Comparison of ENCODE assay signal across 19 cellular contexts in the genomic region with DNA sequence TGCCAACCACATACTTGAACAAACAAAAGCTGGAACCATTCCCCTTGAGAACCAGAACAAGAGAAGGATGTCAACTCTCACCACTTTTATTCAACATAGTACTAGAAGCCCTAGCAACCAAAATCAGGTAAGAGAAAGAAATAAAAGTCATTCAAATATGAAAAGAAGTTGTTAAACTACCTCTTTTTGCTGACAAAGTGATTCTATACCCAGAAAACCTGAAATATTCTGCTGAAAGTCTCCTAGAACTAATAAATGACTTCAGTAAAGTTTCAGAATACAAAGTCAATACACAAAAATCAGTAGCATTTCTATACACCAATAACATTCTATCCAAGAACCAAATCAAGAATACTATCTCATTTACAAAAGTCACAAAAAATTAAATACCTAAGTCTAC.
DNase-seq lines count a peak whose midpoint lies in the region; ATAC-seq, FAIRE-seq and TF ChIP-seq lines count a peak whose summit lies in the region.
"Had no signal": no experiment of that assay in that cellular context is flagged by ENCODE, and none has a peak within 500 bp of the region (broad histone marks: within the 10 kb centered on the region; RNA-seq: fewer than 3 reads in every experiment).

No MANE protein-coding gene starts in this region.

- FAIRE-seq in K562 (lab: Jason Lieb, UNC) = no peak
- FAIRE-seq: GM12891, GM18507 had no signal

- H3K4me1 Mint-ChIP-seq in GM23338 = peaks cover 20% of the 10 kb centered on the region
- H3K4me1 Mint-ChIP-seq: CD4-positive, alpha-beta memory T cell had no signal

- H2AFZ ChIP-seq in GM23338 = no peak overlapping the region
- no peak overlapping the region for H2AFZ ChIP-seq in K562 (ENCODE audit: low read depth, low read length)
- H2AFZ ChIP-seq: GM23248 had no signal

- TF ChIP-seq POLR2A in K562 (conservative IDR thresholded peaks at IDR 0.05) = no peak

- in situ Hi-C loops in K562 (cut with MboI) = no loop called here

- no TSS peak for BruUV-seq in K562 (replicated peaks; lab: Mats Ljungman, UMichigan)

- H4K20me1 ChIP-seq in GM23338 (replicated peaks; ENCODE audit: insufficient read depth) (no peaks in the 10 kb centered on the region), K562 (replicated peaks; ENCODE audit: control insufficient read depth, insufficient read depth, low read length) (no peaks in the 10 kb centered on the region)

- no peaks in the 10 kb centered on the region for H3K79me2 ChIP-seq in GM23338 (replicated peaks; ENCODE audit: insufficient read depth)
- no peaks in the 10 kb centered on the region for H3K79me2 ChIP-seq in K562 (ENCODE audit: control insufficient read depth, insufficient read depth, low read length)

- TF ChIP-seq RAD21 in K562 (CRISPR knock-in tag; conservative IDR thresholded peaks at IDR 0.05 in 1 of 2, IDR thresholded peaks at IDR 0.05 in 1 of 2) = no peak

- no peaks in the 10 kb centered on the region for H3F3A ChIP-seq in GM23338 (replicated peaks; ENCODE audit: low read depth)

- TF ChIP-seq CTCF in GM23338 (conservative IDR thresholded peaks at IDR 0.05; ENCODE audit: low read depth in 2 of 2) = no peak
- no peak for TF ChIP-seq CTCF in K562 (IDR thresholded peaks at IDR 0.05 in 2 of 3, conservative IDR thresholded peaks at IDR 0.05 in 1 of 3; ENCODE audit: insufficient read depth in 2 of 3, low read depth in 1 of 3, low read length in 3 of 3)
- no peak for TF ChIP-seq CTCF in RWPE1 (conservative IDR thresholded peaks at IDR 0.05; ENCODE audit: low read depth)

- H3K36me3 Mint-ChIP-seq in GM23338 (ENCODE audit: low read depth) = no peaks in the 10 kb centered on the region
- H3K36me3 Mint-ChIP-seq: CD4-positive, alpha-beta memory T cell had no signal

- POLR2A ChIA-PET in K562 (lab: Yijun Ruan, JAX) = no interaction called here
- POLR2A ChIA-PET in RWPE1 (lab: Yijun Ruan, JAX; ENCODE audit: low non-redundant PET) = no interaction called here

- no peak overlapping the region for H3K4me3 ChIP-seq in GM23338
- H3K4me3 ChIP-seq in K562 = no peak overlapping the region
- H3K4me3 ChIP-seq: GM23248 had no signal

- TF ChIP-seq EP300 in K562 (IDR thresholded peaks at IDR 0.05; ENCODE audit: low read length) = no peak

- H3K27me3 Mint-ChIP-seq in GM23338 (ENCODE audit: insufficient read depth, low read depth, poor library complexity) = no peaks in the 10 kb centered on the region

- H3K9me2 ChIP-seq in GM23338 (ENCODE audit: insufficient read depth) = no peaks in the 10 kb centered on the region

- H3K4me1 ChIP-seq in GM23338 (ENCODE audit: insufficient read depth) = peaks cover 26% of the 10 kb centered on the region
- no peaks in the 10 kb centered on the region for H3K4me1 ChIP-seq in K562 (replicated peaks in 1 of 2; ENCODE audit: control insufficient read depth in 2 of 2, insufficient read depth in 2 of 2, low read length in 2 of 2)

- H3K9me1 ChIP-seq in K562 (ENCODE audit: control insufficient read depth, insufficient read depth, low read length) = no peaks in the 10 kb centered on the region

- H3K27me3 ChIP-seq in GM23338 (ENCODE audit: insufficient read depth) (no peaks in the 10 kb centered on the region), K562 (ENCODE audit: control insufficient read depth in 2 of 2, insufficient read depth in 2 of 2, low read length in 2 of 2) (no peaks in the 10 kb centered on the region)

- H3K9ac ChIP-seq in K562 (ENCODE audit: insufficient read depth in 1 of 2, low read depth in 2 of 2, low read length in 2 of 2) = no peak overlapping the region
- H3K9ac ChIP-seq: GM23248 had no signal

- no peak for ATAC-seq in GM23338
- ATAC-seq in K562 = no peak
- ATAC-seq in GM18873 (IDR thresholded peaks at IDR 0.05; ENCODE audit: low FRiP score, unreplicated experiment) = no peak
- ATAC-seq: HCT116 had no signal

- intact Hi-C loops in K562 (cut with micrococcal nuclease) = no loop called here

- H3K9me3 ChIP-seq in K562 (replicated peaks; ENCODE audit: control insufficient read depth, insufficient read depth, low read depth, low read length) = no peaks in the 10 kb centered on the region; the same call in 1 of the 2 replicates

- CTCF ChIA-PET in K562 (lab: Yijun Ruan, JAX; ENCODE audit: low intra/inter-chr PET ratio) (no interaction called here), RWPE1 (lab: Yijun Ruan, JAX) (no interaction called here)

- DNase-seq in NCI-H748 (lab: John Stamatoyannopoulos, UW; ENCODE audit: unreplicated experiment) (peak; percentile 24), NCI-H748 treated with DMSO at 0.1 percent for 48 hours (lab: John Stamatoyannopoulos, UW) (no peak), GM23338 (ENCODE audit: low spot score) (no peak), K562 (ENCODE audit: extremely low read depth in 1 of 4, low spot score in 3 of 4) (no peak), RWPE1 (ENCODE audit: low spot score) (no peak)
- DNase-seq: 8988T; C1 segment of cervical spinal cord; Calu3; CD4-positive, alpha-beta memory T cell; COR-L47; DMS53; DMS79 treated with DMSO at 0.1 percent for 48 hours; GF-D8; GM23248; H9 had no signal

- H3K27ac ChIP-seq in GM23338 (ENCODE audit: low read depth) (no peak overlapping the region), K562 (ENCODE audit: extremely low read depth, low read depth, low read length) (no peak overlapping the region), RWPE1 (no peak overlapping the region)
- H3K27ac ChIP-seq: GM23248 had no signal

- H3K4me3 Mint-ChIP-seq in GM23338 = no peak overlapping the region
- H3K4me3 Mint-ChIP-seq: CD4-positive, alpha-beta memory T cell; H9 had no signal

- peak overlapping the region; percentile 38; the same call in 1 of the 2 replicates for H3K27ac Mint-ChIP-seq in GM23338
- H3K27ac Mint-ChIP-seq: CD4-positive, alpha-beta memory T cell; H9 had no signal

- H3K9me3 Mint-ChIP-seq in GM23338 = no peaks in the 10 kb centered on the region
- H3K9me3 Mint-ChIP-seq: CD4-positive, alpha-beta memory T cell; H9 had no signal

- H3K4me2 ChIP-seq in GM23338 = no peak overlapping the region
- H3K4me2 ChIP-seq in K562 (ENCODE audit: insufficient read depth, low read length) = no peak overlapping the region

- H3K36me3 ChIP-seq in GM23338 (ENCODE audit: insufficient read depth) = no peaks in the 10 kb centered on the region
- no peaks in the 10 kb centered on the region for H3K36me3 ChIP-seq in K562 (ENCODE audit: control insufficient read depth, insufficient read depth, low read length)

TF ChIP-seq in K562, 482 proteins besides CTCF, POLR2A, EP300 and RAD21:
- peak; percentile 26; the same call in 1 of the 2 replicates for TF ChIP-seq ZNF316 (IDR thresholded peaks at IDR 0.05)
- TF ChIP-seq MEIS2 (IDR thresholded peaks at IDR 0.05; ENCODE audit: partially characterized antibody) = no peak
- 0 out of 2 replicates have a peak, but pooled peaks have one; percentile 7 for TF ChIP-seq MAFF (IDR thresholded peaks at IDR 0.05; ENCODE audit: low read length)
